In the genomic region with DNA sequence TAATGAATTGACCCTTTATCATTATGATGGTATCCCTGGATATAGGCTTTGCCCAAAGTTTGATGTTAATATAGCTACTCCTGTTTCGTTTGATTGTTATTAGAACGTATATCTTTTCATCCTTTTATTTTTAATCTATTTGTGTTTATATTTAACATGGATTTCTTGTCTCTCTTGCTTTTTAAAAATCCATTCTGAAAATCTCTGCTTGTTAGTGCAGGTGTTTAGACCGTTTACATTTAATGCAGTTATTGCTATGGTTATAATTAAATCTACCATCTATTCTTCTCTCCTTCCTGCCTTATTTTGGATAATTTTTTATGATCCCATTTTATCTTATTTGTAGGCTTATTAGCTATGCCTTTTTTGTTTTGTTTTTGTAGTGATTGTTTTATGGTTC, we compare ENCODE assay signal across 25 cellular contexts.
"Had no signal": no experiment of that assay in that cellular context is flagged by ENCODE, and none has a peak within 500 bp of the region (broad histone marks: within the 10 kb centered on the region; RNA-seq: fewer than 3 reads in every experiment).

No MANE protein-coding gene starts in this region.

- H3K36me3 ChIP-seq: prostate gland had no signal

- H3K4me3 ChIP-seq: pancreas, prostate gland, right lobe of liver, sigmoid colon, stomach, thoracic aorta, thyroid gland, tibial nerve, upper lobe of left lung, vagina had no signal

- H3K4me1 ChIP-seq: pancreas, prostate gland, right lobe of liver, sigmoid colon, thyroid gland had no signal

- ATAC-seq: natural killer cell treated with Interleukin-12 subunit alpha and Interleukin-12 subunit beta and Interleukin-15 and Interleukin-18, amount 100 ng/mL, for 72 hours; pancreas; right cardiac atrium; right lobe of liver; stimulated activated effector memory CD8-positive, alpha-beta T cell treated with anti-CD3 and anti-CD28 coated beads, Interleukin-12 subunit alpha, Interleukin-12 subunit beta, amount 100 ng/mL, for 72 hours; stimulated activated naive B cell treated with anti-CD40 and anti-IgM and Interleukin-4, amounts not matched to agents 10 μg/mL and 1 μg/mL and 100 μg/mL, for 72 hours had no signal

- H3K27ac ChIP-seq: neutrophil, pancreas, prostate gland, right lobe of liver, sigmoid colon, stomach, thoracic aorta, thyroid gland, tibial nerve, upper lobe of left lung had no signal

- DNase-seq: nephron progenitor cell; nucleus accumbens; pancreas; right cardiac atrium; right lobe of liver; sigmoid colon; small intestine; stimulated activated CD4-positive, alpha-beta T cell treated with anti-CD3 and anti-CD28 coated beads, Interleukin-15, amount 100 ng/mL, for 24 hours; stimulated activated CD4-positive, alpha-beta T cell treated with anti-CD3 and anti-CD28 coated beads, Interleukin-2, amount 100 ng/mL, for 24 hours; stimulated activated CD4-positive, alpha-beta T cell treated with anti-CD3 and anti-CD28 coated beads, Interleukin-2, amount 100 ng/mL, for 48 hours; stimulated activated CD4-positive, alpha-beta T cell treated with anti-CD3 and anti-CD28 coated beads, Interleukin-4, amount 100 ng/mL, for 24 hours; stimulated activated naive B cell treated with anti-CD40 and anti-IgM and Interleukin-4, amounts not matched to agents 10 μg/mL and 1 μg/mL and 100 μg/mL, for 72 hours; stimulated activated naive CD4-positive, alpha-beta T cell treated with Interleukin-2 at 50 U/mL for 16 hours; stomach; thyroid gland; trophoblast cell; upper lobe of left lung had no signal

- H3K9me3 ChIP-seq: neutrophil, pancreas, prostate gland, right lobe of liver, sigmoid colon, stomach, thyroid gland, vagina had no signal

- H3K27me3 ChIP-seq: neutrophil, pancreas, right lobe of liver, sigmoid colon, stomach, thyroid gland, tibial nerve, upper lobe of left lung, vagina had no signal

- FAIRE-seq: pancreas, small intestine, urothelium cell line had no signal
